ENCODE assay signal across 9 cellular contexts in genomic region chr11:89061839-89062238, GRCh38. TPM values are rescaled to one million over a fixed set of nuclear protein-coding genes. Genes with fewer than 3 reads are reported as not detected.
"Had no signal": no experiment of that assay in that cellular context is flagged by ENCODE, and none has a peak within 500 bp of the region (broad histone marks: within the 10 kb centered on the region; RNA-seq: fewer than 3 reads in every experiment).

No MANE protein-coding gene starts in this region.

RNA-seq across cellular contexts. Expression of gene GRM5, which starts 3.9 kb away (rescaled TPM):
- total RNA-seq: activated CD4-positive, alpha-beta T cell treated with anti-CD3 and anti-CD28 coated beads for 36 hours; activated CD8-positive, alpha-beta memory T cell treated with anti-CD3 and anti-CD28 coated beads, Interleukin-2, amount 10 ng/mL, durations not matched to agents 7 days and 5 days; activated naive CD4-positive, alpha-beta T cell treated with anti-CD3 and anti-CD28 coated beads for 36 hours; activated T-helper 2 cell treated with anti-CD3 and anti-CD28 coated beads, Interferon-gamma antibody, Interleukin-2, Interleukin-4, amounts not matched to agents 10 μg/mL and 5 μg/mL and 100 μg/mL, durations not matched to agents 14 hours and 24 hours and 36 hours; left lobe of liver; naive thymus-derived CD8-positive, alpha-beta T cell; right atrium auricular region; skeletal muscle tissue; T-helper 17 cell had no signal
- polyA plus RNA-seq: naive thymus-derived CD8-positive, alpha-beta T cell had no signal
